8 cellular contexts compared by ENCODE assay signal in the genomic region with DNA sequence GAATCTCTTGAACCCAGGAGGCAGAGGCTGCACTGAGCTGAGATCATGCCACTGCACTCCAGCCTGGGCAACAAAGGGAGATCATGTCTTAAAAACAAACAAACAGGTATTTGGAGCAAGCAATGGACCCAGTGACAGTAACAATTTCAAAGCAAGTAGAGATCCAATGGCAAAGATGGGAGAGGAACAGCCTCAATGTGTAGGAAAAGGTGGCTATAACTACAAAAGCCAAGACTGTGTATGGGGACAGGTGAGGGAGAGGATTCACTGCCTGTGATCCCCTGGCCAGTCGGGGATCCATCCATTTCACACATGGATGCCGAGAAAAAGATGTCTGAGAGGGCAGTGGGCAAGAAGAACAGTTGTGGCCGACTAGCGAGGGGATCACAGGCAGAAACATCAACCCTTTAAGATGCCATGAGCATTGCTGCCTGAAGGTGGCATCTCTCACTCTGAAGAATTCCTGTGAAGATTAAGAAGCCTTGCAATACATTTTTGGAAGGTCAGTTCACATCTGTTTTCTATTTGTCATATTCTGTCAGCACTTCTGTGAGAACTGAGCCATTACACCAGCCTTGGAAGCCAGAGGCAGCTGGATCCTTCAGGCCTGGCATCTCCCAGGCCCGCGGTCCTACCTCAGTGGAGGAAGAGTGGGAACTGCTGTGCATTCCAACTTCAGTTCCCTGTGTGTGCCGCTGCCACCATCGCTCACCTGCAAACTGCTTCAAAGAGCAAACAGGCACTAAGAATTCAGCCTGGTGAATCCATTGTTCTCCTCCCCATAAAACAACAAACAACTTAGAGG. TPM values are rescaled to one million over a fixed set of nuclear protein-coding genes. Genes with fewer than 3 reads are reported as not detected.
DNase-seq lines count a peak whose midpoint lies in the region; TF ChIP-seq lines count a peak whose summit lies in the region.

No MANE protein-coding gene starts in this region.

- H3K27ac Mint-ChIP-seq in MCF 10A (ENCODE audit: low read depth, unreplicated experiment): no peak overlapping the region

- peaks cover 9% of the 10 kb centered on the region for H3K4me1 Mint-ChIP-seq in MCF 10A (ENCODE audit: insufficient read depth, unreplicated experiment)

- POLR2A ChIA-PET in MCF 10A (lab: Yijun Ruan, JAX): interaction anchor here (1.4 kb wide), 1 partner anchor 155 kb away, joined by 4 read pairs; no protein-coding TSS in a partner anchor

- DNase-seq in AG08395 (ENCODE audit: low spot score) (peak; percentile 86), GM12864 (ENCODE audit: low read depth) (no peak), NCI-H2227 (lab: John Stamatoyannopoulos, UW; ENCODE audit: unreplicated experiment) (peak; percentile 57), MCF 10A (ENCODE audit: unreplicated experiment) (peak; percentile 65), iPS-NIHi7 (ENCODE audit: extremely low spot score) (peak; percentile 79), spleen (no peak), cortex of kidney (lab: John Stamatoyannopoulos, UW) (no peak), mesenteric fat pad (ENCODE audit: low spot score) (no peak)

- peaks cover 0 to 6% (median 0%) of the 10 kb centered on the region in 6 donors for H3K36me3 ChIP-seq in spleen

- intact Hi-C loops in MCF 10A (cut with micrococcal nuclease): loop anchor here (1.0 kb wide), 2 partner anchors 155 to 224 kb away; no protein-coding TSS in a partner anchor
- intact Hi-C loops in spleen (cut with DNase I; ENCODE audit: low total_unique reads): no loop called here

- no peak overlapping the region for H3K27ac ChIP-seq in spleen

- no peak overlapping the region for H3K4me3 Mint-ChIP-seq in MCF 10A (ENCODE audit: unreplicated experiment)

- BruUV-seq in MCF 10A (replicated peaks; lab: Mats Ljungman, UMichigan): no TSS peak

- no peaks in the 10 kb centered on the region for H3K9me3 Mint-ChIP-seq in MCF 10A (ENCODE audit: unreplicated experiment)

- no peaks in the 10 kb centered on the region for H3K27me3 ChIP-seq in spleen (replicated peaks in 1 of 7)

- TF ChIP-seq POLR2A in spleen (IDR thresholded peaks at IDR 0.05): no peak

- H3K4me3 ChIP-seq in GM12864 (ENCODE audit: low read depth, low read length) (no peak overlapping the region), spleen (no peak overlapping the region)

- no peaks in the 10 kb centered on the region for H3K27me3 Mint-ChIP-seq in MCF 10A (ENCODE audit: insufficient read depth, unreplicated experiment)

- TF ChIP-seq CTCF in GM12864 (IDR thresholded peaks at IDR 0.05; ENCODE audit: low read depth, low read length, missing control alignments) (peak; percentile 54), MCF 10A (IDR thresholded peaks at IDR 0.05; ENCODE audit: unreplicated experiment) (peak; percentile 74), spleen (IDR thresholded peaks at IDR 0.05 in 8 of 11, conservative IDR thresholded peaks at IDR 0.05 in 3 of 11) (peak; percentile 13 to 64 (median 49))

- no peaks in the 10 kb centered on the region for H3K9me3 ChIP-seq in spleen

- WGBS in spleen, 5 donors: 68 to 73% (median 70%) methylated on average over 8 of the region's 8 CpGs

- no peaks in the 10 kb centered on the region for H3K36me3 Mint-ChIP-seq in MCF 10A (ENCODE audit: insufficient read depth, unreplicated experiment)

- no peaks in the 10 kb centered on the region for H3K4me1 ChIP-seq in spleen

- CTCF ChIA-PET in MCF 10A (lab: Yijun Ruan, JAX): interaction anchor here (0.7 to 3.6 kb wide), 7 partner anchors 9 to 155 kb away, joined by 3 to 38 read pairs (median 5); no protein-coding TSS in a partner anchor

RNA-seq across cellular contexts. Expression of a gene that starts 54.5 kb away (rescaled TPM):
- total RNA-seq in MCF 10A (2022): 21.3 and 28.1 TPM in 2 replicates
- 10 to 100 TPM; 25.3 to 51.7 (median 31.8) TPM for total RNA-seq in spleen
- polyA plus RNA-seq in spleen: 1 to 10 TPM; 3.4 to 4.8 (median 4.3) TPM
- 37.8 TPM for total RNA-seq in mesenteric fat pad

RNA-seq across cellular contexts. Expression of a gene that starts 56.1 kb away (rescaled TPM):
- total RNA-seq in MCF 10A (2022) (26.1 and 30.9 TPM in 2 replicates), spleen (10 to 100 TPM; 11.3 to 36.5 (median 15.4) TPM), mesenteric fat pad (4.5 TPM)
- 10 to 100 TPM; 13.6 to 18.3 (median 17.6) TPM for polyA plus RNA-seq in spleen

Comparison
In these comparisons a context has a peak if more than half of its experiments do, and no peak if none do; other contexts are left out.
1. DNase-seq: peak in AG08395 (single experiment), NCI-H2227 (single experiment), MCF 10A (single experiment) and iPS-NIHi7 (single experiment); none in GM12864 (single experiment), spleen (single experiment), cortex of kidney (single experiment) and mesenteric fat pad (single experiment).
2. Peak in every context shown above with its lines, with median percentiles within 50 percentile points of each other: CTCF ChIP-seq.